In genomic region chr6:43468240-43468639, GRCh38 we compare ENCODE assay signal across 14 cellular contexts. TPM values are rescaled to one million over a fixed set of nuclear protein-coding genes. Genes with fewer than 3 reads are reported as not detected.
"Had no signal": no experiment of that assay in that cellular context is flagged by ENCODE, and none has a peak within 500 bp of the region (broad histone marks: within the 10 kb centered on the region; RNA-seq: fewer than 3 reads in every experiment).

No MANE protein-coding gene starts in this region.

- H3K4me3 ChIP-seq: ascending aorta, coronary artery, gastroesophageal sphincter, lower lobe of right lung, spleen, thoracic aorta, upper lobe of left lung had no signal

- DNase-seq: activated CD4-positive, alpha-beta T cell treated with anti-CD3 and anti-CD28 coated beads for 1 hour; activated CD4-positive, alpha-beta T cell treated with anti-CD3 and anti-CD28 coated beads, Interleukin-2, amount 50 U/mL, for 4 hours; activated gamma-delta T cell; lower lobe of right lung; natural killer cell; spleen; stimulated activated CD4-positive, alpha-beta T cell treated with anti-CD3 and anti-CD28 coated beads, Interleukin-4, amount 100 ng/mL, for 4 hours; stimulated activated naive B cell treated with anti-CD40 and anti-IgM and Interleukin-4, amounts not matched to agents 10 μg/mL and 1 μg/mL and 100 μg/mL, for 72 hours; upper lobe of left lung; WERI-Rb-1 had no signal

- ATAC-seq: gastroesophageal sphincter; lower lobe of right lung; natural killer cell; stimulated activated naive B cell treated with anti-CD40 and anti-IgM and Interleukin-4, amounts not matched to agents 10 μg/mL and 1 μg/mL and 100 μg/mL, for 72 hours had no signal

RNA-seq across cellular contexts. Expression of gene DLK2, which starts 12.9 kb away (rescaled TPM):
- total RNA-seq: ascending aorta, natural killer cell, thoracic aorta had no signal

RNA-seq across cellular contexts. Expression of gene LRRC73, which starts 41.9 kb away (rescaled TPM):
- total RNA-seq: ascending aorta had no signal
